In the genomic region with DNA sequence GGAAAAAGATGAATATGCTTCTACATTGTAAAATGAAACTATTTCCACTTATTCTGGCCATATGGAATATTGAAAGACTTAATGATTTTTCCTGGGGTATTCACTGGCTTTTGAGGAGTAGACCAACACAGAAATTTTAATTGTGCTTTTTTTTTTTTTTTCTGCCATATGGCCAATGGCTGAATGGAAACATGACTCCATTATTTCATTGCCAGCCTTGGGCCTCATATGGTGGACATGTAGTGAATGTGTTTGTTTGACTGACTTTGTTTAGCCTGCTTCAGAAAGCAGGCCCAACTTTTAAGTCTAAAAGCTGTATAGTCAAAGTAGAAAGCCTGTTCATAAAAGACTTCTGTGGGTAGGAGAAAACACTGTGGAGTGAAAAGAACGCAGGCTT, we compare ENCODE assay signal across 10 cellular contexts. TPM values are rescaled to one million over a fixed set of nuclear protein-coding genes. Genes with fewer than 3 reads are reported as not detected.
A peak's percentile ranks its signal among the peaks of the same experiment; 100 is the strongest.
DNase-seq lines count a peak whose midpoint lies in the region; ATAC-seq and TF ChIP-seq lines count a peak whose summit lies in the region.
"Had no signal": no experiment of that assay in that cellular context is flagged by ENCODE, and none has a peak within 500 bp of the region (broad histone marks: within the 10 kb centered on the region; RNA-seq: fewer than 3 reads in every experiment).

No MANE protein-coding gene starts in this region.

- TF ChIP-seq EP300 in gastroesophageal sphincter (IDR thresholded peaks at IDR 0.05): no peak

- TF ChIP-seq CTCF in thyroid gland (IDR thresholded peaks at IDR 0.05): no peak
- no peak for TF ChIP-seq CTCF in gastroesophageal sphincter (IDR thresholded peaks at IDR 0.05)

- ATAC-seq in stimulated activated naive CD8-positive, alpha-beta T cell treated with anti-CD3 and anti-CD28 coated beads, Interleukin-15, Interleukin-2, amounts not matched to agents 100 U/mL and 50 U/mL, for 24 hours: no peak
- ATAC-seq in activated CD8-positive, alpha-beta T cell treated with anti-CD3 and anti-CD28 coated beads, Interleukin-2, amount 10 ng/mL, durations not matched to agents 7 days and 5 days: no peak
- ATAC-seq in memory B cell (ENCODE audit: low read depth): no peak
- ATAC-seq in aorta (ENCODE audit: low FRiP score): no peak
- no peak for ATAC-seq in GM18907 (IDR thresholded peaks at IDR 0.05; ENCODE audit: unreplicated experiment)
- ATAC-seq in gastroesophageal sphincter: no peak

- CTCF ChIA-PET in activated CD8-positive, alpha-beta T cell treated with anti-CD3 and anti-CD28 coated beads, Interleukin-2, amount 10 ng/mL, durations not matched to agents 7 days and 5 days (lab: Charles Lee): interaction anchor here (0.8 to 4.2 kb wide), 6 partner anchors 16 to 116 kb away, joined by 3 to 47 read pairs (median 7); no protein-coding TSS in a partner anchor

- H3K4me1 Mint-ChIP-seq in stimulated activated naive CD8-positive, alpha-beta T cell treated with anti-CD3 and anti-CD28 coated beads, Interleukin-15, Interleukin-2, amounts not matched to agents 100 ng/mL and 50 ng/mL, for 24 hours (ENCODE audit: low read depth): peaks cover 38% of the 10 kb centered on the region
- H3K4me1 Mint-ChIP-seq in activated CD8-positive, alpha-beta T cell treated with anti-CD3 and anti-CD28 coated beads, Interleukin-2, amount 10 ng/mL, durations not matched to agents 7 days and 5 days (ENCODE audit: low read depth): peaks cover 37% of the 10 kb centered on the region
- peaks cover 30% of the 10 kb centered on the region for H3K4me1 Mint-ChIP-seq in memory B cell

- peaks cover 13% of the 10 kb centered on the region for H3K36me3 Mint-ChIP-seq in stimulated activated naive CD8-positive, alpha-beta T cell treated with anti-CD3 and anti-CD28 coated beads, Interleukin-15, Interleukin-2, amounts not matched to agents 100 ng/mL and 50 ng/mL, for 24 hours (ENCODE audit: low read depth)
- H3K36me3 Mint-ChIP-seq in activated CD8-positive, alpha-beta T cell treated with anti-CD3 and anti-CD28 coated beads, Interleukin-2, amount 10 ng/mL, durations not matched to agents 7 days and 5 days (ENCODE audit: low read depth): peaks cover 39% of the 10 kb centered on the region
- no peaks in the 10 kb centered on the region for H3K36me3 Mint-ChIP-seq in memory B cell

- intact Hi-C loops in aorta (cut with DNase I): no loop called here
- intact Hi-C loops in thyroid gland (cut with DNase I): no loop called here

- no peaks in the 10 kb centered on the region for H3K36me3 ChIP-seq in aorta (ENCODE audit: control insufficient read depth in 1 of 2, insufficient read depth in 2 of 2, low read length in 1 of 2)
- H3K36me3 ChIP-seq in thyroid gland: no peaks in the 10 kb centered on the region
- no peaks in the 10 kb centered on the region for H3K36me3 ChIP-seq in gastroesophageal sphincter

- H3K27me3 ChIP-seq in aorta (ENCODE audit: control insufficient read depth in 1 of 2, insufficient read depth in 2 of 2, low read length in 1 of 2): peaks cover 0 to 1% of the 10 kb centered on the region in 2 donors
- H3K27me3 ChIP-seq in thyroid gland: no peaks in the 10 kb centered on the region
- no peaks in the 10 kb centered on the region for H3K27me3 ChIP-seq in gastroesophageal sphincter

- POLR2A ChIA-PET in activated CD8-positive, alpha-beta T cell treated with anti-CD3 and anti-CD28 coated beads, Interleukin-2, amount 10 ng/mL, durations not matched to agents 7 days and 5 days (lab: Charles Lee): interaction anchor here (1.3 to 13.4 kb wide), 2 partner anchors 14 to 35 kb away, joined by 5 to 366 read pairs; no protein-coding TSS in a partner anchor

- TF ChIP-seq POLR2A in thyroid gland (IDR thresholded peaks at IDR 0.05): no peak
- TF ChIP-seq POLR2A in gastroesophageal sphincter (IDR thresholded peaks at IDR 0.05): no peak

- 45 to 63% methylated on average over 1 of the region's 1 CpG for WGBS in aorta, 2 donors
- WGBS in thyroid gland, 2 donors: 84 to 86% methylated on average over 1 of the region's 1 CpG
- WGBS in gastroesophageal sphincter (ENCODE audit: low coverage in 1 of 2), 2 donors: 65 to 90% methylated on average over 1 of the region's 1 CpG

- no peaks in the 10 kb centered on the region for H3K9me3 Mint-ChIP-seq in stimulated activated naive CD8-positive, alpha-beta T cell treated with anti-CD3 and anti-CD28 coated beads, Interleukin-15, Interleukin-2, amounts not matched to agents 100 ng/mL and 50 ng/mL, for 24 hours
- H3K9me3 Mint-ChIP-seq in activated CD8-positive, alpha-beta T cell treated with anti-CD3 and anti-CD28 coated beads, Interleukin-2, amount 10 ng/mL, durations not matched to agents 7 days and 5 days (ENCODE audit: insufficient read depth): no peaks in the 10 kb centered on the region
- H3K9me3 Mint-ChIP-seq in memory B cell: no peaks in the 10 kb centered on the region
- H3K9me3 Mint-ChIP-seq: dendritic cell treated with granulocyte-macrophage colony-stimulating factor and Interleukin-4, amounts not matched to agents 40 ng/mL and 50 ng/mL, for 4 days had no signal

- peak overlapping the region; percentile 96 for H3K27ac Mint-ChIP-seq in stimulated activated naive CD8-positive, alpha-beta T cell treated with anti-CD3 and anti-CD28 coated beads, Interleukin-15, Interleukin-2, amounts not matched to agents 100 ng/mL and 50 ng/mL, for 24 hours
- H3K27ac Mint-ChIP-seq in activated CD8-positive, alpha-beta T cell treated with anti-CD3 and anti-CD28 coated beads, Interleukin-2, amount 10 ng/mL, durations not matched to agents 7 days and 5 days: peak overlapping the region; percentile 95
- peak overlapping the region; percentile 90 for H3K27ac Mint-ChIP-seq in memory B cell
- H3K27ac Mint-ChIP-seq: dendritic cell treated with granulocyte-macrophage colony-stimulating factor and Interleukin-4, amounts not matched to agents 40 ng/mL and 50 ng/mL, for 4 days had no signal

- peak overlapping the region; percentile 88 for H3K4me3 Mint-ChIP-seq in stimulated activated naive CD8-positive, alpha-beta T cell treated with anti-CD3 and anti-CD28 coated beads, Interleukin-15, Interleukin-2, amounts not matched to agents 100 ng/mL and 50 ng/mL, for 24 hours
- peak overlapping the region; percentile 96 for H3K4me3 Mint-ChIP-seq in activated CD8-positive, alpha-beta T cell treated with anti-CD3 and anti-CD28 coated beads, Interleukin-2, amount 10 ng/mL, durations not matched to agents 7 days and 5 days
- H3K4me3 Mint-ChIP-seq in memory B cell: peak overlapping the region; percentile 85
- H3K4me3 Mint-ChIP-seq: dendritic cell treated with granulocyte-macrophage colony-stimulating factor and Interleukin-4, amounts not matched to agents 40 ng/mL and 50 ng/mL, for 4 days had no signal

- H3K27me3 Mint-ChIP-seq in stimulated activated naive CD8-positive, alpha-beta T cell treated with anti-CD3 and anti-CD28 coated beads, Interleukin-15, Interleukin-2, amounts not matched to agents 100 ng/mL and 50 ng/mL, for 24 hours: no peaks in the 10 kb centered on the region
- no peaks in the 10 kb centered on the region for H3K27me3 Mint-ChIP-seq in activated CD8-positive, alpha-beta T cell treated with anti-CD3 and anti-CD28 coated beads, Interleukin-2, amount 10 ng/mL, durations not matched to agents 7 days and 5 days (ENCODE audit: low read depth)
- H3K27me3 Mint-ChIP-seq in memory B cell: no peaks in the 10 kb centered on the region
- H3K27me3 Mint-ChIP-seq: dendritic cell treated with granulocyte-macrophage colony-stimulating factor and Interleukin-4, amounts not matched to agents 40 ng/mL and 50 ng/mL, for 4 days had no signal

- H3K4me1 ChIP-seq in aorta (ENCODE audit: control insufficient read depth in 1 of 2, insufficient read depth in 2 of 2, low read length in 2 of 2) (peaks cover 0 to 6% of the 10 kb centered on the region in 2 donors), thyroid gland (peaks cover 0 to 10% of the 10 kb centered on the region in 2 donors), gastroesophageal sphincter (peaks cover 3 to 21% (median 5%) of the 10 kb centered on the region in 3 donors)

- no peak overlapping the region for H3K4me3 ChIP-seq in aorta (ENCODE audit: low read length in 2 of 2)
- no peak overlapping the region for H3K4me3 ChIP-seq in thyroid gland (replicated peaks in 1 of 3)
- peak overlapping the region in 1 of 2 donors; percentile 50 for H3K4me3 ChIP-seq in gastroesophageal sphincter

- DNase-seq in stimulated activated naive CD8-positive, alpha-beta T cell treated with anti-CD3 and anti-CD28 coated beads, Interleukin-15, Interleukin-2, amounts not matched to agents 100 U/mL and 50 U/mL, for 24 hours: no peak
- DNase-seq in activated CD8-positive, alpha-beta T cell treated with anti-CD3 and anti-CD28 coated beads, Interleukin-2, amount 10 ng/mL, durations not matched to agents 7 days and 5 days: no peak
- DNase-seq in memory B cell (ENCODE audit: low spot score in 2 of 2) (no peak), aorta (no peak), thyroid gland (no peak)
- DNase-seq: substantia nigra had no signal

- H3K9me3 ChIP-seq in aorta (ENCODE audit: control insufficient read depth, low read length) (no peaks in the 10 kb centered on the region), thyroid gland (no peaks in the 10 kb centered on the region), gastroesophageal sphincter (no peaks in the 10 kb centered on the region)

- H3K27ac ChIP-seq in aorta (ENCODE audit: low read depth in 1 of 2, low read length in 2 of 2) (no peak overlapping the region), thyroid gland (no peak overlapping the region), gastroesophageal sphincter (no peak overlapping the region)

RNA-seq across cellular contexts. Expression of gene GNG2, which starts 2.4 kb away (rescaled TPM):
- total RNA-seq in activated CD8-positive, alpha-beta T cell treated with anti-CD3 and anti-CD28 coated beads, Interleukin-2, amount 10 ng/mL, durations not matched to agents 7 days and 5 days: 100 to 1,000 TPM; 293 to 302 TPM
- total RNA-seq in aorta: 10 to 100 TPM; 15.0 to 31.9 TPM
- 10 to 100 TPM in 1 of 2 donors, 1 to 10 TPM in 1; 5.3 to 10.0 TPM for polyA plus RNA-seq in aorta
- total RNA-seq in thyroid gland: 10 to 100 TPM in 1 of 4 donors, 1 to 10 TPM in 3; 3.9 to 10.7 (median 7.3) TPM
- total RNA-seq in gastroesophageal sphincter: 10 to 100 TPM; 15.7 to 21.2 (median 17.8) TPM

Comparison
In these comparisons a context has a peak if more than half of its experiments do, and no peak if none do; other contexts are left out.
1. RNA of gene GNG2, which starts 2.4 kb away (total RNA-seq): 293 to 302 TPM in activated CD8-positive, alpha-beta T cell treated with anti-CD3 and anti-CD28 coated beads, Interleukin-2, amount 10 ng/mL, durations not matched to agents 7 days and 5 days; 15.0 to 31.9 TPM in aorta, 15.7 to 21.2 TPM in gastroesophageal sphincter and 3.9 to 10.7 TPM in thyroid gland; every median in the first group is over 4 times any median in the second.
2. Peak in every context shown above with its lines, with median percentiles within 50 percentile points of each other: H3K27ac Mint-ChIP-seq and H3K4me3 Mint-ChIP-seq.